ENCODE assay signal across 11 cellular contexts in genomic region chr22:20203142-20204099, GRCh38. TPM values are rescaled to one million over a fixed set of nuclear protein-coding genes. Genes with fewer than 3 reads are reported as not detected.
A peak's percentile ranks its signal among the peaks of the same experiment; 100 is the strongest.
DNase-seq lines count a peak whose midpoint lies in the region; ATAC-seq and TF ChIP-seq lines count a peak whose summit lies in the region.
"Had no signal": no experiment of that assay in that cellular context is flagged by ENCODE, and none has a peak within 500 bp of the region (broad histone marks: within the 10 kb centered on the region; RNA-seq: fewer than 3 reads in every experiment).

No MANE protein-coding gene starts in this region.

- H3K4me1 ChIP-seq in esophagus muscularis mucosa, result peaks cover 43 to 54% (median 49%) of the 10 kb centered on the region in 4 donors

- H3K4me1 Mint-ChIP-seq in activated CD4-positive, alpha-beta T cell treated with anti-CD3 and anti-CD28 coated beads for 36 hours, result peaks cover 22% of the 10 kb centered on the region
- H3K4me1 Mint-ChIP-seq in natural killer cell, result peaks cover 14 to 30% of the 10 kb centered on the region in 2 donors

- H3K27ac ChIP-seq in esophagus muscularis mucosa (replicated peaks in 1 of 4), result peak overlapping the region; percentile 49 to 75 (median 67)
- H3K27ac ChIP-seq: thoracic aorta had no signal

- H3K4me3 Mint-ChIP-seq in activated CD4-positive, alpha-beta T cell treated with anti-CD3 and anti-CD28 coated beads for 36 hours, result no peak overlapping the region
- H3K4me3 Mint-ChIP-seq in natural killer cell, result no peak overlapping the region

- CTCF ChIA-PET in activated CD4-positive, alpha-beta T cell treated with anti-CD3 and anti-CD28 coated beads for 36 hours (lab: Charles Lee), result interaction anchor here (0.5 kb wide), 1 partner anchor 252 kb away, joined by 4 read pairs; no protein-coding TSS in a partner anchor

- no peaks in the 10 kb centered on the region for H3K27me3 Mint-ChIP-seq in activated CD4-positive, alpha-beta T cell treated with anti-CD3 and anti-CD28 coated beads for 36 hours
- H3K27me3 Mint-ChIP-seq in natural killer cell (ENCODE audit: low read depth in 2 of 2), result no peaks in the 10 kb centered on the region

- no peaks in the 10 kb centered on the region for H3K9me3 ChIP-seq in esophagus muscularis mucosa
- H3K9me3 ChIP-seq: ascending aorta, thoracic aorta had no signal

- peak; percentile 51 for DNase-seq in CD1c-positive myeloid dendritic cell (ENCODE audit: extremely low spot score)
- peak; percentile 5 for DNase-seq in NCI-H82 treated with DMSO at 0.1 percent for 48 hours (lab: John Stamatoyannopoulos, UW; ENCODE audit: unreplicated experiment)
- DNase-seq in esophagus muscularis mucosa (ENCODE audit: extremely low spot score), result no peak
- DNase-seq in mucosa of gallbladder (ENCODE audit: low spot score), result peak; percentile 82
- DNase-seq in 8988T, result no peak
- no peak for DNase-seq in activated CD4-positive, alpha-beta T cell treated with anti-CD3 and anti-CD28 coated beads for 36 hours
- no peak for DNase-seq in COR-L47 (lab: John Stamatoyannopoulos, UW)
- DNase-seq in natural killer cell, result no peak
- DNase-seq: NCI-H2029 treated with DMSO at 0.1 percent for 48 hours had no signal

- no peak for TF ChIP-seq POLR2A in esophagus muscularis mucosa (IDR thresholded peaks at IDR 0.05; ENCODE audit: low read depth)

- no peak for TF ChIP-seq EP300 in esophagus muscularis mucosa (IDR thresholded peaks at IDR 0.05)

- intact Hi-C loops in esophagus muscularis mucosa (cut with DNase I), result no loop called here
- intact Hi-C loops in activated CD4-positive, alpha-beta T cell treated with anti-CD3 and anti-CD28 coated beads for 36 hours (cut with DNase I, micrococcal nuclease), result no loop called here
- intact Hi-C loops in natural killer cell (cut with micrococcal nuclease), result no loop called here

- H3K4me3 ChIP-seq in esophagus muscularis mucosa, result peak overlapping the region in 2 of 4 donors; percentile 9 to 32
- H3K4me3 ChIP-seq: ascending aorta, thoracic aorta had no signal

- TF ChIP-seq CTCF in esophagus muscularis mucosa (IDR thresholded peaks at IDR 0.05) (no peak), natural killer cell (IDR thresholded peaks at IDR 0.05) (no peak)

- no peak overlapping the region for H3K27ac Mint-ChIP-seq in activated CD4-positive, alpha-beta T cell treated with anti-CD3 and anti-CD28 coated beads for 36 hours
- H3K27ac Mint-ChIP-seq in natural killer cell, result no peak overlapping the region

- H3K36me3 ChIP-seq in esophagus muscularis mucosa, result no peaks in the 10 kb centered on the region
- H3K36me3 ChIP-seq: ascending aorta, thoracic aorta had no signal

- H3K9me3 Mint-ChIP-seq in activated CD4-positive, alpha-beta T cell treated with anti-CD3 and anti-CD28 coated beads for 36 hours (ENCODE audit: low read depth), result no peaks in the 10 kb centered on the region
- H3K9me3 Mint-ChIP-seq in natural killer cell, result no peaks in the 10 kb centered on the region

- WGBS in esophagus muscularis mucosa, result 61% methylated on average over 13 of the region's 13 CpGs

- no peak for ATAC-seq in activated CD4-positive, alpha-beta T cell treated with anti-CD3 and anti-CD28 coated beads for 36 hours
- ATAC-seq in natural killer cell, result no peak

- H3K27me3 ChIP-seq in esophagus muscularis mucosa, result peaks cover 0 to 10% (median 0%) of the 10 kb centered on the region in 4 donors
- H3K27me3 ChIP-seq: ascending aorta had no signal

- POLR2A ChIA-PET in activated CD4-positive, alpha-beta T cell treated with anti-CD3 and anti-CD28 coated beads for 36 hours (lab: Charles Lee), result no interaction called here

- no peaks in the 10 kb centered on the region for H3K36me3 Mint-ChIP-seq in activated CD4-positive, alpha-beta T cell treated with anti-CD3 and anti-CD28 coated beads for 36 hours (ENCODE audit: low read depth)
- no peaks in the 10 kb centered on the region for H3K36me3 Mint-ChIP-seq in natural killer cell

RNA-seq across cellular contexts. Expression of gene CCDC188, which starts 52.6 kb away (rescaled TPM):
- total RNA-seq in esophagus muscularis mucosa (1 to 10 TPM in 1 of 4 donors, under 1 TPM in 3; 0.17 to 1.4 (median 0.64) TPM), mucosa of gallbladder (0.83 TPM), natural killer cell (under 1 TPM in 1 of 3 donors, not detected in 2; 0.64 TPM)
- not detected for total RNA-seq in activated CD4-positive, alpha-beta T cell treated with anti-CD3 and anti-CD28 coated beads for 36 hours
- total RNA-seq: ascending aorta, thoracic aorta had no signal

Comparison
In these comparisons a context has a peak if more than half of its experiments do, and no peak if none do; other contexts are left out.
1. DNase-seq: peak in CD1c-positive myeloid dendritic cell (single experiment), NCI-H82 treated with DMSO at 0.1 percent for 48 hours (single experiment) and mucosa of gallbladder (single experiment); none in esophagus muscularis mucosa (single experiment), 8988T (single experiment), activated CD4-positive, alpha-beta T cell treated with anti-CD3 and anti-CD28 coated beads for 36 hours (single experiment), COR-L47 (single experiment) and natural killer cell (single experiment).